8 cellular contexts compared by ENCODE assay signal in genomic region chr12:51171884-51172514, GRCh38. TPM values are rescaled to one million over a fixed set of nuclear protein-coding genes. Genes with fewer than 3 reads are reported as not detected.
A peak's percentile ranks its signal among the peaks of the same experiment; 100 is the strongest.
DNase-seq lines count a peak whose midpoint lies in the region; ATAC-seq and TF ChIP-seq lines count a peak whose summit lies in the region.

No MANE protein-coding gene starts in this region.

- peak; percentile 1 for ATAC-seq in HG02763 (IDR thresholded peaks at IDR 0.05; ENCODE audit: unreplicated experiment)
- ATAC-seq in RWPE2 (ENCODE audit: low read depth), result peak; percentile 23
- ATAC-seq in esophagus mucosa, result peak; percentile 4
- no peak for ATAC-seq in HG02970 (IDR thresholded peaks at IDR 0.05; ENCODE audit: low FRiP score, unreplicated experiment)

- H3K4me3 ChIP-seq in RWPE2 (ENCODE audit: severe bottlenecking) (peak overlapping the region; percentile 66), neuron (ENCODE audit: low read length) (peak overlapping the region; percentile 88)

- H2AFZ ChIP-seq in neuron (ENCODE audit: low read depth, low read length), result peak overlapping the region; percentile 72

- H3K36me3 ChIP-seq in RWPE2 (ENCODE audit: low read depth) (peaks cover 18% of the 10 kb centered on the region; the same call in 1 of the 2 replicates), neuron (ENCODE audit: insufficient read depth, low read length) (no peaks in the 10 kb centered on the region)

- DNase-seq in GM04504 (ENCODE audit: low read depth), result peak; percentile 11
- no peak for DNase-seq in RWPE2 (ENCODE audit: low spot score)
- DNase-seq in SKM-1 (lab: John Stamatoyannopoulos, UW; ENCODE audit: unreplicated experiment), result no peak
- no peak for DNase-seq in activated naive CD4-positive, alpha-beta T cell treated with Interleukin-2 at 50 U/mL for 16 hours

- TF ChIP-seq CTCF in RWPE2 (IDR thresholded peaks at IDR 0.05; ENCODE audit: poor library complexity, severe bottlenecking), result no peak

- no peaks in the 10 kb centered on the region for H3K27me3 ChIP-seq in RWPE2 (ENCODE audit: insufficient read depth, poor library complexity, severe bottlenecking)
- H3K27me3 ChIP-seq in neuron (ENCODE audit: insufficient read depth, low read length), result no peaks in the 10 kb centered on the region

- H3K9me3 ChIP-seq in RWPE2 (ENCODE audit: severe bottlenecking), result no peaks in the 10 kb centered on the region
- no peaks in the 10 kb centered on the region for H3K9me3 ChIP-seq in neuron (ENCODE audit: low read length)

- H3K4me1 ChIP-seq in RWPE2 (ENCODE audit: insufficient read depth, poor library complexity, severe bottlenecking) (peaks cover 13% of the 10 kb centered on the region), neuron (ENCODE audit: insufficient read depth, low read length) (no peaks in the 10 kb centered on the region)

- H3K27ac ChIP-seq in RWPE2 (ENCODE audit: poor library complexity, severe bottlenecking), result peak overlapping the region; percentile 75

RNA-seq across cellular contexts. Expression of gene TFCP2, which starts 0.9 kb away (rescaled TPM):
- 19.0 TPM for total RNA-seq in esophagus mucosa

RNA-seq across cellular contexts. Expression of gene POU6F1, which starts 45.9 kb away (rescaled TPM):
- 2.9 TPM for total RNA-seq in esophagus mucosa
